In the genomic region with DNA sequence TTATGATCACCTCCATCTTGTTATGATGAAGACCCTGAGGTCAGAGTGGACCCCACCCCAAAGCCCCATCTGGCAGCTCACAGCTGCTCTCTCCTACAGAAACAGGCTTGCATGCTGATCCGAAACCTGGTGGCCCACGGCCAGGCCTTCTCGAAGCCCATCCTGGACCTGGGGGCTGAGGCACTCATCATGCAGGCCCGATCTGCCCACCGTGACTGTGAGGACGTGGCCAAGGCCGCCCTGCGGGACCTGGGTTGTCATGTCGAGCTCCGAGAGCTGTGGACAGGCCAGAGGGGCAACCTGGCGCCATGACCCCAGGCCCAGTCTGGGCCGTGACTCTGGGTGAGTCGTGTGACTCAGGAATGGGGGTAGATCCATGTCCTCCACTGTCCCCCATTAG, we compare ENCODE assay signal across 25 cellular contexts.
"Had no signal": no experiment of that assay in that cellular context is flagged by ENCODE, and none has a peak within 500 bp of the region (broad histone marks: within the 10 kb centered on the region; RNA-seq: fewer than 3 reads in every experiment).

No MANE protein-coding gene starts in this region.

- H3K27me3 ChIP-seq: colonic mucosa, esophagus squamous epithelium, gastrocnemius medialis, heart right ventricle, left lung had no signal

- H3K27ac ChIP-seq: colonic mucosa, epithelial cell of prostate, esophagus squamous epithelium, heart right ventricle, left lung, lower lobe of right lung had no signal

- H3K4me3 ChIP-seq: colonic mucosa, esophagus squamous epithelium, gastrocnemius medialis, heart right ventricle, left lung, lower lobe of right lung had no signal

- ATAC-seq: effector memory CD8-positive, alpha-beta T cell; esophagus mucosa; gastrocnemius medialis; heart right ventricle; left cardiac atrium; left lung; left ventricle myocardium superior; lower lobe of right lung had no signal

- H3K4me1 ChIP-seq: colonic mucosa had no signal

- H3K9me3 ChIP-seq: colonic mucosa, esophagus squamous epithelium, gastrocnemius medialis, heart right ventricle, left lung, lower lobe of right lung had no signal

- FAIRE-seq: endometrium, islet of Langerhans, keratinocyte had no signal

- DNase-seq: colonic mucosa; cortex of kidney; effector CD8-positive, alpha-beta T cell; effector memory CD8-positive, alpha-beta T cell; endodermal cell; erythroblast; esophagus squamous epithelium; foreskin fibroblast; foreskin melanocyte; gastrocnemius medialis; glutamatergic neuron; head of caudate nucleus; heart right ventricle; hippocampal formation; left cardiac atrium; left ventricle myocardium superior; lower lobe of right lung; mesendoderm; midbrain had no signal
